Comparison of ENCODE assay signal across 2 cellular contexts in the genomic region with DNA sequence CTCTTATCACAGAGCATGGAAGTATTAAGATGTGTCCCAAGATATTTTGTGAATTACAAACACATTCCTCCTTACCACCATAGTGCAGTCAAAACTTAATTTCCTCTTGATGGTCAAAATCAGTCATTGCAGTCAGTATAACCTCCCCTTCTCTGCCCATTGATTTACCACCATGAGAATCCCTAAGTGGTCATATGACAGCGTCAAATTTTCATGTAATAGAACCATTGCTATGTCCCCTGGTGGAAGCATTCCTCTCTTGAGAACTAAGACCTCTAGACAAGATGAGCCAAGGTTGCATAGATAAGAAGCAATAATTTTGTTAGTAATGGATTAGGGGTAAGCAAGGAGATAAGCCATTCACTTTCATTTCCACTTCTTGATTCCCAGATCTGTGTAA.
TF ChIP-seq lines count a peak whose summit lies in the region.

No MANE protein-coding gene starts in this region.

TF ChIP-seq in SK-N-SH treated with all-trans-retinoic acid at 6 μM for 48 hours, 23 proteins besides CTCF, POLR2A, EP300 and RAD21 (continued from another document):
- TF ChIP-seq, protein P1, sequence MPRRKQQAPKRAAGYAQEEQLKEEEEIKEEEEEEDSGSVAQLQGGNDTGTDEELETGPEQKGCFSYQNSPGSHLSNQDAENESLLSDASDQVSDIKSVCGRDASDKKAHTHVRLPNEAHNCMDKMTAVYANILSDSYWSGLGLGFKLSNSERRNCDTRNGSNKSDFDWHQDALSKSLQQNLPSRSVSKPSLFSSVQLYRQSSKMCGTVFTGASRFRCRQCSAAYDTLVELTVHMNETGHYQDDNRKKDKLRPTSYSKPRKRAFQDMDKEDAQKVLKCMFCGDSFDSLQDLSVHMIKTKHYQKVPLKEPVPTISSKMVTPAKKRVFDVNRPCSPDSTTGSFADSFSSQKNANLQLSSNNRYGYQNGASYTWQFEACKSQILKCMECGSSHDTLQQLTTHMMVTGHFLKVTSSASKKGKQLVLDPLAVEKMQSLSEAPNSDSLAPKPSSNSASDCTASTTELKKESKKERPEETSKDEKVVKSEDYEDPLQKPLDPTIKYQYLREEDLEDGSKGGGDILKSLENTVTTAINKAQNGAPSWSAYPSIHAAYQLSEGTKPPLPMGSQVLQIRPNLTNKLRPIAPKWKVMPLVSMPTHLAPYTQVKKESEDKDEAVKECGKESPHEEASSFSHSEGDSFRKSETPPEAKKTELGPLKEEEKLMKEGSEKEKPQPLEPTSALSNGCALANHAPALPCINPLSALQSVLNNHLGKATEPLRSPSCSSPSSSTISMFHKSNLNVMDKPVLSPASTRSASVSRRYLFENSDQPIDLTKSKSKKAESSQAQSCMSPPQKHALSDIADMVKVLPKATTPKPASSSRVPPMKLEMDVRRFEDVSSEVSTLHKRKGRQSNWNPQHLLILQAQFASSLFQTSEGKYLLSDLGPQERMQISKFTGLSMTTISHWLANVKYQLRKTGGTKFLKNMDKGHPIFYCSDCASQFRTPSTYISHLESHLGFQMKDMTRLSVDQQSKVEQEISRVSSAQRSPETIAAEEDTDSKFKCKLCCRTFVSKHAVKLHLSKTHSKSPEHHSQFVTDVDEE (CRISPR knock-in tag; IDR thresholded peaks at IDR 0.05): peak; percentile 50; the same call in 1 of the 2 replicates
- no peak for TF ChIP-seq ESRRG (CRISPR knock-in tag; IDR thresholded peaks at IDR 0.05)

TF ChIP-seq in GM23338, 12 proteins besides CTCF, POLR2A, EP300 and RAD21 (continued from another document):
- TF ChIP-seq, protein P2, sequence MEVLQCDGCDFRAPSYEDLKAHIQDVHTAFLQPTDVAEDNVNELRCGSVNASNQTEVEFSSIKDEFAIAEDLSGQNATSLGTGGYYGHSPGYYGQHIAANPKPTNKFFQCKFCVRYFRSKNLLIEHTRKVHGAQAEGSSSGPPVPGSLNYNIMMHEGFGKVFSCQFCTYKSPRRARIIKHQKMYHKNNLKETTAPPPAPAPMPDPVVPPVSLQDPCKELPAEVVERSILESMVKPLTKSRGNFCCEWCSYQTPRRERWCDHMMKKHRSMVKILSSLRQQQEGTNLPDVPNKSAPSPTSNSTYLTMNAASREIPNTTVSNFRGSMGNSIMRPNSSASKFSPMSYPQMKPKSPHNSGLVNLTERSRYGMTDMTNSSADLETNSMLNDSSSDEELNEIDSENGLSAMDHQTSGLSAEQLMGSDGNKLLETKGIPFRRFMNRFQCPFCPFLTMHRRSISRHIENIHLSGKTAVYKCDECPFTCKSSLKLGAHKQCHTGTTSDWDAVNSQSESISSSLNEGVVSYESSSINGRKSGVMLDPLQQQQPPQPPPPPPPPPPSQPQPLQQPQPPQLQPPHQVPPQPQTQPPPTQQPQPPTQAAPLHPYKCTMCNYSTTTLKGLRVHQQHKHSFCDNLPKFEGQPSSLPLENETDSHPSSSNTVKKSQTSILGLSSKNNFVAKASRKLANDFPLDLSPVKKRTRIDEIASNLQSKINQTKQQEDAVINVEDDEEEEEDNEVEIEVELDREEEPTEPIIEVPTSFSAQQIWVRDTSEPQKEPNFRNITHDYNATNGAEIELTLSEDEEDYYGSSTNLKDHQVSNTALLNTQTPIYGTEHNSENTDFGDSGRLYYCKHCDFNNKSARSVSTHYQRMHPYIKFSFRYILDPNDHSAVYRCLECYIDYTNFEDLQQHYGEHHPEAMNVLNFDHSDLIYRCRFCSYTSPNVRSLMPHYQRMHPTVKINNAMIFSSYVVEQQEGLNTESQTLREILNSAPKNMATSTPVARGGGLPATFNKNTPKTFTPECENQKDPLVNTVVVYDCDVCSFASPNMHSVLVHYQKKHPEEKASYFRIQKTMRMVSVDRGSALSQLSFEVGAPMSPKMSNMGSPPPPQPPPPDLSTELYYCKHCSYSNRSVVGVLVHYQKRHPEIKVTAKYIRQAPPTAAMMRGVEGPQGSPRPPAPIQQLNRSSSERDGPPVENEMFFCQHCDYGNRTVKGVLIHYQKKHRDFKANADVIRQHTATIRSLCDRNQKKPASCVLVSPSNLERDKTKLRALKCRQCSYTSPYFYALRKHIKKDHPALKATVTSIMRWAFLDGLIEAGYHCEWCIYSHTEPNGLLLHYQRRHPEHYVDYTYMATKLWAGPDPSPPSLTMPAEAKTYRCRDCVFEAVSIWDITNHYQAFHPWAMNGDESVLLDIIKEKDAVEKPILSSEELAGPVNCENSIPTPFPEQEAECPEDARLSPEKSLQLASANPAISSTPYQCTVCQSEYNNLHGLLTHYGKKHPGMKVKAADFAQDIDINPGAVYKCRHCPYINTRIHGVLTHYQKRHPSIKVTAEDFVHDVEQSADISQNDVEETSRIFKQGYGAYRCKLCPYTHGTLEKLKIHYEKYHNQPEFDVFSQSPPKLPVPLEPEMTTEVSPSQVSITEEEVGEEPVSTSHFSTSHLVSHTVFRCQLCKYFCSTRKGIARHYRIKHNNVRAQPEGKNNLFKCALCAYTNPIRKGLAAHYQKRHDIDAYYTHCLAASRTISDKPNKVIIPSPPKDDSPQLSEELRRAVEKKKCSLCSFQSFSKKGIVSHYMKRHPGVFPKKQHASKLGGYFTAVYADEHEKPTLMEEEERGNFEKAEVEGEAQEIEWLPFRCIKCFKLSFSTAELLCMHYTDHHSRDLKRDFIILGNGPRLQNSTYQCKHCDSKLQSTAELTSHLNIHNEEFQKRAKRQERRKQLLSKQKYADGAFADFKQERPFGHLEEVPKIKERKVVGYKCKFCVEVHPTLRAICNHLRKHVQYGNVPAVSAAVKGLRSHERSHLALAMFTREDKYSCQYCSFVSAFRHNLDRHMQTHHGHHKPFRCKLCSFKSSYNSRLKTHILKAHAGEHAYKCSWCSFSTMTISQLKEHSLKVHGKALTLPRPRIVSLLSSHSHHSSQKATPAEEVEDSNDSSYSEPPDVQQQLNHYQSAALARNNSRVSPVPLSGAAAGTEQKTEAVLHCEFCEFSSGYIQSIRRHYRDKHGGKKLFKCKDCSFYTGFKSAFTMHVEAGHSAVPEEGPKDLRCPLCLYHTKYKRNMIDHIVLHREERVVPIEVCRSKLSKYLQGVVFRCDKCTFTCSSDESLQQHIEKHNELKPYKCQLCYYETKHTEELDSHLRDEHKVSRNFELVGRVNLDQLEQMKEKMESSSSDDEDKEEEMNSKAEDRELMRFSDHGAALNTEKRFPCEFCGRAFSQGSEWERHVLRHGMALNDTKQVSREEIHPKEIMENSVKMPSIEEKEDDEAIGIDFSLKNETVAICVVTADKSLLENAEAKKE (CRISPR knock-in tag; IDR thresholded peaks at IDR 0.05): no peak
- TF ChIP-seq CREB1 (CRISPR knock-in tag; IDR thresholded peaks at IDR 0.05; ENCODE audit: low read depth) (no peak), ZNF331 (CRISPR knock-in tag; IDR thresholded peaks at IDR 0.05; ENCODE audit: low read depth) (no peak)
- TF ChIP-seq, protein P3, sequence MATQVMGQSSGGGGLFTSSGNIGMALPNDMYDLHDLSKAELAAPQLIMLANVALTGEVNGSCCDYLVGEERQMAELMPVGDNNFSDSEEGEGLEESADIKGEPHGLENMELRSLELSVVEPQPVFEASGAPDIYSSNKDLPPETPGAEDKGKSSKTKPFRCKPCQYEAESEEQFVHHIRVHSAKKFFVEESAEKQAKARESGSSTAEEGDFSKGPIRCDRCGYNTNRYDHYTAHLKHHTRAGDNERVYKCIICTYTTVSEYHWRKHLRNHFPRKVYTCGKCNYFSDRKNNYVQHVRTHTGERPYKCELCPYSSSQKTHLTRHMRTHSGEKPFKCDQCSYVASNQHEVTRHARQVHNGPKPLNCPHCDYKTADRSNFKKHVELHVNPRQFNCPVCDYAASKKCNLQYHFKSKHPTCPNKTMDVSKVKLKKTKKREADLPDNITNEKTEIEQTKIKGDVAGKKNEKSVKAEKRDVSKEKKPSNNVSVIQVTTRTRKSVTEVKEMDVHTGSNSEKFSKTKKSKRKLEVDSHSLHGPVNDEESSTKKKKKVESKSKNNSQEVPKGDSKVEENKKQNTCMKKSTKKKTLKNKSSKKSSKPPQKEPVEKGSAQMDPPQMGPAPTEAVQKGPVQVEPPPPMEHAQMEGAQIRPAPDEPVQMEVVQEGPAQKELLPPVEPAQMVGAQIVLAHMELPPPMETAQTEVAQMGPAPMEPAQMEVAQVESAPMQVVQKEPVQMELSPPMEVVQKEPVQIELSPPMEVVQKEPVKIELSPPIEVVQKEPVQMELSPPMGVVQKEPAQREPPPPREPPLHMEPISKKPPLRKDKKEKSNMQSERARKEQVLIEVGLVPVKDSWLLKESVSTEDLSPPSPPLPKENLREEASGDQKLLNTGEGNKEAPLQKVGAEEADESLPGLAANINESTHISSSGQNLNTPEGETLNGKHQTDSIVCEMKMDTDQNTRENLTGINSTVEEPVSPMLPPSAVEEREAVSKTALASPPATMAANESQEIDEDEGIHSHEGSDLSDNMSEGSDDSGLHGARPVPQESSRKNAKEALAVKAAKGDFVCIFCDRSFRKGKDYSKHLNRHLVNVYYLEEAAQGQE (IDR thresholded peaks at IDR 0.05; ENCODE audit: unreplicated experiment): no peak
